ENCODE assay signal across 33 cellular contexts in genomic region chr7:51209426-51209825, GRCh38.
DNase-seq lines count a peak whose midpoint lies in the region; ATAC-seq, FAIRE-seq and TF ChIP-seq lines count a peak whose summit lies in the region.
"Had no signal": no experiment of that assay in that cellular context is flagged by ENCODE, and none has a peak within 500 bp of the region (broad histone marks: within the 10 kb centered on the region; RNA-seq: fewer than 3 reads in every experiment).

No MANE protein-coding gene starts in this region.

- WGBS in HepG2 (ENCODE audit: low lambda C conversion rate) = 88% methylated on average over 4 of the region's 6 CpGs
- 75% methylated on average over 3 of the region's 6 CpGs for WGBS in right lobe of liver (ENCODE audit: insufficient coverage, low coverage, low lambda C conversion rate, missing lambda C conversion rate)

- TF ChIP-seq EP300 in HepG2 (IDR thresholded peaks at IDR 0.05; ENCODE audit: low read depth in 2 of 2, low read length in 2 of 2) (no peak), HepG2 (CRISPR knock-in tag; IDR thresholded peaks at IDR 0.05; ENCODE audit: borderline replicate concordance) (no peak)

- no peak overlapping the region for H3K4me2 ChIP-seq in HepG2 (ENCODE audit: low read depth, low read length)
- H3K4me2 ChIP-seq: GM23338 had no signal

- H3K27ac Mint-ChIP-seq in Calu3 (ENCODE audit: unreplicated experiment) = no peak overlapping the region
- H3K27ac Mint-ChIP-seq: activated CD4-positive, alpha-beta T cell treated with anti-CD3 and anti-CD28 coated beads, Interleukin-2, amount 10 ng/mL, durations not matched to agents 7 days and 5 days; activated naive CD8-positive, alpha-beta T cell treated with anti-CD3 and anti-CD28 coated beads, Interleukin-2, amount 50 U/mL, for 24 hours; GM23338; naive B cell; WTC11 had no signal

- no peaks in the 10 kb centered on the region for H3K4me1 ChIP-seq in HepG2 (ENCODE audit: insufficient read depth, low read length)
- H3K4me1 ChIP-seq in right lobe of liver = no peaks in the 10 kb centered on the region
- H3K4me1 ChIP-seq: BE2C, esophagus squamous epithelium, left lung, Peyer's patch, tibial artery had no signal

- no peak overlapping the region for H3K9ac ChIP-seq in HepG2 (ENCODE audit: insufficient read depth, low read depth, low read length)

- H3K27me3 Mint-ChIP-seq in Calu3 (ENCODE audit: unreplicated experiment) = no peaks in the 10 kb centered on the region
- H3K27me3 Mint-ChIP-seq: activated CD4-positive, alpha-beta T cell treated with anti-CD3 and anti-CD28 coated beads, Interleukin-2, amount 10 ng/mL, durations not matched to agents 7 days and 5 days; activated naive CD8-positive, alpha-beta T cell treated with anti-CD3 and anti-CD28 coated beads, Interleukin-2, amount 50 U/mL, for 24 hours had no signal

- ATAC-seq in HepG2 (peak; percentile 46; the same call in 2 of the 3 replicates), right lobe of liver (no peak), HG02798 (IDR thresholded peaks at IDR 0.05; ENCODE audit: poor library complexity, unreplicated experiment) (no peak)
- ATAC-seq: activated naive CD8-positive, alpha-beta T cell treated with anti-CD3 and anti-CD28 coated beads, Interleukin-2, amount 50 U/mL, for 24 hours; activated T-cell treated with anti-CD3 and anti-CD28 coated beads, Interleukin-2, amount 50 U/mL, for 4 hours; GM23338; left lung; WTC11 had no signal

- BruUV-seq in HepG2 (replicated peaks; lab: Mats Ljungman, UMichigan) = no TSS peak
- no TSS peak for BruUV-seq in Calu3 (replicated peaks; lab: Mats Ljungman, UMichigan)

- peaks cover 3% of the 10 kb centered on the region for H3K79me2 ChIP-seq in HepG2 (ENCODE audit: insufficient read depth, low read length)

- H3K4me1 Mint-ChIP-seq in Calu3 (ENCODE audit: low read depth, unreplicated experiment) = peaks cover 19% of the 10 kb centered on the region
- H3K4me1 Mint-ChIP-seq: activated CD4-positive, alpha-beta T cell treated with anti-CD3 and anti-CD28 coated beads, Interleukin-2, amount 10 ng/mL, durations not matched to agents 7 days and 5 days; activated naive CD8-positive, alpha-beta T cell treated with anti-CD3 and anti-CD28 coated beads, Interleukin-2, amount 50 U/mL, for 24 hours; naive B cell had no signal

- H3K27me3 ChIP-seq in HepG2 (ENCODE audit: control insufficient read depth in 1 of 2, insufficient read depth in 2 of 2, low read length in 2 of 2) = no peaks in the 10 kb centered on the region
- H3K27me3 ChIP-seq in right lobe of liver = no peaks in the 10 kb centered on the region
- H3K27me3 ChIP-seq: BE2C, esophagus squamous epithelium, left lung, Peyer's patch, stomach, tibial artery had no signal

- TF ChIP-seq RAD21 in HepG2 (CRISPR knock-in tag; IDR thresholded peaks at IDR 0.05) = no peak

- in situ Hi-C loops in HepG2 (cut with HindIII; ENCODE audit: extremely low pct_ligation_motif_present, low pct_unique_long_range_greater_than_20kb) = no loop called here

- no peak overlapping the region for H3K27ac ChIP-seq in HepG2 (ENCODE audit: extremely low read length, insufficient read depth, low read length)
- H3K27ac ChIP-seq in right lobe of liver = no peak overlapping the region
- H3K27ac ChIP-seq: esophagus squamous epithelium, left lung, Peyer's patch, stomach, tibial artery had no signal

- H3K9me3 ChIP-seq in HepG2 (ENCODE audit: low read length) (peaks cover 2% of the 10 kb centered on the region; the same call in 1 of the 2 replicates), right lobe of liver (peaks cover 0 to 7% (median 0%) of the 10 kb centered on the region in 4 donors)
- H3K9me3 ChIP-seq: BE2C, esophagus squamous epithelium, Peyer's patch, tibial artery had no signal

- POLR2A ChIA-PET in HepG2 (lab: Yijun Ruan, JAX) = no interaction called here

- CTCF ChIA-PET in HepG2 (lab: Yijun Ruan, JAX; ENCODE audit: low intra/inter-chr PET ratio, low total read pairs) = no interaction called here
- CTCF ChIA-PET in Calu3 (lab: Charles Lee) = interaction anchor here (0.8 to 1.7 kb wide), 3 partner anchors 16 to 158 kb away, joined by 4 to 6 read pairs (median 4); no protein-coding TSS in a partner anchor

- TF ChIP-seq CTCF in HepG2 (CRISPR knock-in tag; IDR thresholded peaks at IDR 0.05) (no peak), right lobe of liver (IDR thresholded peaks at IDR 0.05) (no peak), Calu3 (IDR thresholded peaks at IDR 0.05; ENCODE audit: unreplicated experiment) (no peak)

- intact Hi-C loops in HepG2 (cut with micrococcal nuclease; ENCODE audit: unreplicated experiment) (no loop called here), right lobe of liver (cut with DNase I) (no loop called here), Calu3 (cut with micrococcal nuclease; ENCODE audit: unreplicated experiment) (no loop called here)

- H3K36me3 ChIP-seq in HepG2 (replicated peaks in 1 of 2; ENCODE audit: control insufficient read depth in 1 of 2, insufficient read depth in 2 of 2, low read length in 2 of 2) (no peaks in the 10 kb centered on the region), right lobe of liver (no peaks in the 10 kb centered on the region)
- H3K36me3 ChIP-seq: BE2C, esophagus squamous epithelium, left lung, Peyer's patch, stomach, tibial artery had no signal

- no peaks in the 10 kb centered on the region for H3K36me3 Mint-ChIP-seq in Calu3 (ENCODE audit: insufficient read depth, unreplicated experiment)
- H3K36me3 Mint-ChIP-seq: naive B cell had no signal

- no peak overlapping the region for H3K4me3 Mint-ChIP-seq in Calu3 (ENCODE audit: low read depth, unreplicated experiment)
- H3K4me3 Mint-ChIP-seq: activated CD4-positive, alpha-beta T cell treated with anti-CD3 and anti-CD28 coated beads, Interleukin-2, amount 10 ng/mL, durations not matched to agents 7 days and 5 days; activated naive CD8-positive, alpha-beta T cell treated with anti-CD3 and anti-CD28 coated beads, Interleukin-2, amount 50 U/mL, for 24 hours; activated T-cell treated with anti-CD3 and anti-CD28 coated beads, Interleukin-2, amount 50 U/mL, for 4 hours; GM23338; WTC11 had no signal

- H3K9me3 Mint-ChIP-seq in Calu3 (ENCODE audit: low read depth, unreplicated experiment) = no peaks in the 10 kb centered on the region
- H3K9me3 Mint-ChIP-seq: activated CD4-positive, alpha-beta T cell treated with anti-CD3 and anti-CD28 coated beads, Interleukin-2, amount 10 ng/mL, durations not matched to agents 7 days and 5 days; activated naive CD8-positive, alpha-beta T cell treated with anti-CD3 and anti-CD28 coated beads, Interleukin-2, amount 50 U/mL, for 24 hours had no signal

- FAIRE-seq in HepG2 (lab: Jason Lieb, UNC) (no peak), urothelium cell line (lab: Jason Lieb, UNC) (peak; percentile 55)
- FAIRE-seq: endometrium, GM12892 had no signal

- 0 out of 2 replicates have a peak, but pooled peaks cover 5% of the 10 kb centered on the region for H4K20me1 ChIP-seq in HepG2 (ENCODE audit: insufficient read depth, low read length)

- TF ChIP-seq POLR2A in HepG2 (IDR thresholded peaks at IDR 0.05; ENCODE audit: insufficient read depth in 1 of 2, low read depth in 2 of 2, low read length in 2 of 2) (no peak), right lobe of liver (IDR thresholded peaks at IDR 0.05) (no peak)

- DNase-seq in HepG2 (ENCODE audit: low spot score) (no peak), right lobe of liver (no peak), NCI-H146 (lab: John Stamatoyannopoulos, UW) (peak; percentile 62), kidney tubule cell (ENCODE audit: low spot score) (peak; percentile 18), urothelium cell line (ENCODE audit: low spot score) (peak; percentile 54), Calu3 (no peak)
- no peak for DNase-seq in activated naive CD4-positive, alpha-beta T cell treated with Interleukin-2 at 50 U/mL for 16 hours
- DNase-seq: activated CD4-positive, alpha-beta T cell treated with anti-CD3 and anti-CD28 coated beads, Interleukin-2, amount 10 ng/mL, durations not matched to agents 7 days and 5 days; activated gamma-delta T cell treated with Interleukin-2 at 50 U/mL for 16 hours; activated naive CD8-positive, alpha-beta T cell treated with anti-CD3 and anti-CD28 coated beads, Interleukin-2, amount 50 U/mL, for 24 hours; activated T-cell treated with anti-CD3 and anti-CD28 coated beads, Interleukin-2, amount 50 U/mL, for 4 hours; BE2C; dermis blood vessel endothelial cell; EL; esophagus squamous epithelium; foreskin melanocyte; hippocampal formation; Karpas-422; left lung; MV-4-11; naive B cell; NCI-H187; NCI-H524; Peyer's patch; SHP77 treated with DMSO at 0.1 percent for 48 hours; stomach; SW 1271; tibial artery had no signal

- no peak overlapping the region for H3K4me3 ChIP-seq in HepG2 (replicated peaks in 1 of 3; ENCODE audit: insufficient read depth in 1 of 3, low read depth in 2 of 3, low read length in 3 of 3)
- no peak overlapping the region for H3K4me3 ChIP-seq in right lobe of liver
- H3K4me3 ChIP-seq: esophagus squamous epithelium, GM23338, left lung, Peyer's patch, stomach, tibial artery had no signal

- H2AFZ ChIP-seq in HepG2 (ENCODE audit: low read length) = no peak overlapping the region
- H2AFZ ChIP-seq: GM23338 had no signal

TF ChIP-seq in HepG2, 621 proteins besides CTCF, POLR2A, EP300 and RAD21 (continues in another document):
- no peak for TF ChIP-seq ZNF883 (CRISPR knock-in tag; IDR thresholded peaks at IDR 0.05; ENCODE audit: not compliant biosample characterization)
- no peak for TF ChIP-seq ZNF614 (CRISPR knock-in tag; IDR thresholded peaks at IDR 0.05; ENCODE audit: borderline replicate concordance)
- TF ChIP-seq ZBTB4 (CRISPR knock-in tag; IDR thresholded peaks at IDR 0.05; ENCODE audit: borderline replicate concordance) = no peak
- TF ChIP-seq ZNF772 (CRISPR knock-in tag; IDR thresholded peaks at IDR 0.05) = no peak

Comparison
In these comparisons a context has a peak if more than half of its experiments do, and no peak if none do; other contexts are left out.
1. DNase-seq: peak in NCI-H146 (single experiment), kidney tubule cell (single experiment) and urothelium cell line (single experiment); none in HepG2 (single experiment), right lobe of liver (0 of 3), activated naive CD4-positive, alpha-beta T cell treated with Interleukin-2 at 50 U/mL for 16 hours (single experiment) and Calu3 (single experiment).